Comparison of ENCODE assay signal across 8 cellular contexts in the genomic region with DNA sequence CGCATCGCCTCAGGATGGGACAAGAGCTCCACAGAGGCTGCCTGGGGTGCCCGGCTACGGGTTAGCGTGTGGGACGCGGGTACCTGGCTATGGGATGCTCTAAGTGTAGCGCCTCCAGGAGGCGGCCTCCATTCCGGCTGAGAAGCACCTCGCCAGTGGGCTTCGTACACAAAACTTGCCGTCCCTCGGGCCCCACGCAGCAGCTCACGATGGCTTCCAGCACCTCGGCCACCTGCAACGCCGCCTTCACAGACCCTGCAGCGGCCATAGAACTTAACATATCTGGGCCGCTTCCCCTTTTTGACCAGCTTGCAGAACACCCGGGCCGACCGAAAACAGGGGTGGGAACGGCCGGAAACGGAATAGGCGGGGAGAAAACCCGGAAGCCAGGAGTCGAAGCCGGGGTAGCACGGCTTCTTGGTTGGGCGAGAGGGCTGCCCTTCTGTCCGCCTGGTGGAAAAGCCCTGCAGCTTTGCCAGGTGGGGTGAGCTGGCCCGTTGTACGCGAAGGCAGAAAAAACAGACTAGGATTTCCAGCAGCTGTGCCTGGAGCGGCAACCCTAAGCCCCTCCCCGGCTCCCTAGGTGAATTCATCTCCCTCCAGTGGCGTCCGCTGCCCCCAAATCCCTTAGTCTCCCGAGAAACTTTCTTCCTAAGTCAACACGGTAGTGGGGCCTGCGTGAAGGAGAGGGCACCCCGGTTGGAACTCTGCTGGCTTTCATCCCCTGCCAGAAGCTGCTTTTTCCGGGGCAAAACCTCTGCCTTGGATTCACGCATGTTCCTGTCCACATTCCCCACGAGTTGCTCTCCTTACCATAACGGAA. TPM values are rescaled to one million over a fixed set of nuclear protein-coding genes. Genes with fewer than 3 reads are reported as not detected.
DNase-seq lines count a peak whose midpoint lies in the region; ATAC-seq and TF ChIP-seq lines count a peak whose summit lies in the region.

A gene (minus strand): TSS at position 337 of the 823 bp plus-strand sequence. CDS start 57 bp downstream, at position 280.

- H4K20me1 ChIP-seq in DND-41 (ENCODE audit: insufficient read depth, low read length) (no peaks in the 10 kb centered on the region), fibroblast of lung (ENCODE audit: control insufficient read depth, extremely low read depth, insufficient read depth, low read length) (no peaks in the 10 kb centered on the region)

- H3K4me3 ChIP-seq in DND-41 (ENCODE audit: low read depth in 1 of 2, low read length in 2 of 2) (peak within 1 kb of the TSS; percentile 95 to 96), Peyer's patch (peak within 1 kb of the TSS; percentile 62 to 94 (median 82)), fibroblast of lung (replicated peaks in 1 of 4; ENCODE audit: control extremely low read depth in 1 of 4, insufficient read depth in 1 of 4, low read depth in 3 of 4, low read length in 4 of 4) (peak within 1 kb of the TSS; percentile 69 to 96 (median 82))

- H2AFZ ChIP-seq in DND-41 (ENCODE audit: low read depth, low read length) (peak within 1 kb of the TSS; percentile 98), fibroblast of lung (ENCODE audit: low read length) (peak within 1 kb of the TSS; percentile 77)

- H3K27me3 Mint-ChIP-seq in activated T-helper 1 cell treated with anti-CD3 and anti-CD28 coated beads, Interleukin-12 subunit alpha, Interleukin-12 subunit beta, Interleukin-2, Interleukin-4 antibody, amounts not matched to agents 30 ng/mL and 10 ng/mL and 1 ng/mL, durations not matched to agents 14 hours and 24 hours and 36 hours (ENCODE audit: insufficient read depth): peaks cover 1% of the 10 kb centered on the region
- H3K27me3 Mint-ChIP-seq in naive thymus-derived CD8-positive, alpha-beta T cell: no peaks in the 10 kb centered on the region

- H3K27me3 ChIP-seq in DND-41 (ENCODE audit: insufficient read depth, low read length, poor library complexity) (no peaks in the 10 kb centered on the region), Peyer's patch (no peaks in the 10 kb centered on the region), fibroblast of lung (ENCODE audit: control insufficient read depth, insufficient read depth, low read length) (no peaks in the 10 kb centered on the region)

- no peaks in the 10 kb centered on the region for H3K9me3 ChIP-seq in DND-41 (ENCODE audit: insufficient read depth, low read length, severe bottlenecking)
- H3K9me3 ChIP-seq in Peyer's patch: no peaks in the 10 kb centered on the region
- no peaks in the 10 kb centered on the region for H3K9me3 ChIP-seq in fibroblast of lung (ENCODE audit: control insufficient read depth, insufficient read depth, low read depth, low read length)

- ATAC-seq in DND-41 (ENCODE audit: insufficient read depth, low read depth): peak; percentile 97
- peak; percentile 97 for ATAC-seq in GM21723 (IDR thresholded peaks at IDR 0.05; ENCODE audit: unreplicated experiment)
- ATAC-seq in naive thymus-derived CD8-positive, alpha-beta T cell: peak; percentile 96 to 98

- intact Hi-C loops in activated T-helper 1 cell treated with anti-CD3 and anti-CD28 coated beads, Interleukin-12 subunit alpha, Interleukin-12 subunit beta, Interleukin-2, Interleukin-4 antibody, amounts not matched to agents 30 ng/mL and 10 ng/mL and 1 ng/mL, durations not matched to agents 14 hours and 24 hours and 36 hours (cut with micrococcal nuclease): loop anchor here (1.0 to 10.0 kb wide), 14 partner anchors 18 to 1016 kb away; a partner anchor contains a TSS

- peaks cover 28% of the 10 kb centered on the region for H3K4me1 ChIP-seq in DND-41 (ENCODE audit: insufficient read depth, low read length)
- peaks cover 0 to 14% (median 0%) of the 10 kb centered on the region in 4 donors for H3K4me1 ChIP-seq in Peyer's patch
- peaks cover 5% of the 10 kb centered on the region for H3K4me1 ChIP-seq in fibroblast of lung (ENCODE audit: control insufficient read depth, extremely low read depth, insufficient read depth, low read length)

- peak within 1 kb of the TSS; percentile 80 for H3K9ac ChIP-seq in DND-41 (ENCODE audit: low read depth, low read length)
- peak within 1 kb of the TSS; percentile 75 for H3K9ac ChIP-seq in fibroblast of lung (ENCODE audit: insufficient read depth, low read length)

- H3K4me2 ChIP-seq in DND-41 (ENCODE audit: insufficient read depth, low read length): peak within 1 kb of the TSS; percentile 86
- H3K4me2 ChIP-seq in fibroblast of lung (ENCODE audit: extremely low read depth, insufficient read depth, low read length): peak within 1 kb of the TSS; percentile 96

- H3K27ac Mint-ChIP-seq in activated T-helper 1 cell treated with anti-CD3 and anti-CD28 coated beads, Interleukin-12 subunit alpha, Interleukin-12 subunit beta, Interleukin-2, Interleukin-4 antibody, amounts not matched to agents 30 ng/mL and 10 ng/mL and 1 ng/mL, durations not matched to agents 14 hours and 24 hours and 36 hours: peak within 1 kb of the TSS; percentile 88
- peak within 1 kb of the TSS; percentile 90 to 96 (median 96) for H3K27ac Mint-ChIP-seq in naive thymus-derived CD8-positive, alpha-beta T cell

- DNase-seq in DND-41: peak; percentile 92
- DNase-seq in KG1 (lab: John Stamatoyannopoulos, UW): peak; percentile 67
- peak; percentile 88 to 96 (median 90) for DNase-seq in Peyer's patch
- peak; percentile 81 for DNase-seq in activated T-helper 1 cell treated with anti-CD3 and anti-CD28 coated beads, Interleukin-12 subunit alpha, Interleukin-12 subunit beta, Interleukin-2, Interleukin-4 antibody, amounts not matched to agents 30 ng/mL and 10 ng/mL and 1 ng/mL, durations not matched to agents 14 hours and 24 hours and 36 hours (ENCODE audit: low spot score)
- peak; percentile 90 to 94 for DNase-seq in fibroblast of lung (ENCODE audit: low read depth in 2 of 2)
- peak; percentile 67 to 89 (median 84) for DNase-seq in naive thymus-derived CD8-positive, alpha-beta T cell
- peak; percentile 68 to 85 (median 78) for DNase-seq in stimulated activated naive CD4-positive, alpha-beta T cell (lab: John Stamatoyannopoulos, UW)

- H3K4me3 Mint-ChIP-seq in activated T-helper 1 cell treated with anti-CD3 and anti-CD28 coated beads, Interleukin-12 subunit alpha, Interleukin-12 subunit beta, Interleukin-2, Interleukin-4 antibody, amounts not matched to agents 30 ng/mL and 10 ng/mL and 1 ng/mL, durations not matched to agents 14 hours and 24 hours and 36 hours: peak within 1 kb of the TSS; percentile 95
- peak within 1 kb of the TSS; percentile 93 to 97 (median 95) for H3K4me3 Mint-ChIP-seq in naive thymus-derived CD8-positive, alpha-beta T cell

- H3K79me2 ChIP-seq in DND-41 (ENCODE audit: insufficient read depth, low read length) (peaks cover 17% of the 10 kb centered on the region), fibroblast of lung (ENCODE audit: control insufficient read depth, insufficient read depth, low read length) (peaks cover 13% of the 10 kb centered on the region)

- POLR2A ChIA-PET in naive thymus-derived CD8-positive, alpha-beta T cell (lab: Charles Lee): interaction anchor here (0.7 to 1.8 kb wide), 9 partner anchors 9 to 837 kb away, joined by 3 to 6 read pairs (median 4); a partner anchor contains a TSS

- H3K9me3 Mint-ChIP-seq in activated T-helper 1 cell treated with anti-CD3 and anti-CD28 coated beads, Interleukin-12 subunit alpha, Interleukin-12 subunit beta, Interleukin-2, Interleukin-4 antibody, amounts not matched to agents 30 ng/mL and 10 ng/mL and 1 ng/mL, durations not matched to agents 14 hours and 24 hours and 36 hours: no peaks in the 10 kb centered on the region
- H3K9me3 Mint-ChIP-seq in naive thymus-derived CD8-positive, alpha-beta T cell: no peaks in the 10 kb centered on the region

- TF ChIP-seq CTCF in DND-41 (IDR thresholded peaks at IDR 0.05; ENCODE audit: borderline replicate concordance, extremely low read depth, low read length, poor library complexity, severe bottlenecking) (peak; percentile 67), Peyer's patch (IDR thresholded peaks at IDR 0.05) (peak in 4 of 6 experiments; percentile 21 to 43 (median 40)), fibroblast of lung (conservative IDR thresholded peaks at IDR 0.05 in 1 of 2, IDR thresholded peaks at IDR 0.05 in 1 of 2; ENCODE audit: low read depth in 1 of 2, low read length in 2 of 2) (peak; percentile 54)

- peak in 1 of 2 donors; percentile 46 for TF ChIP-seq POLR2A in Peyer's patch (IDR thresholded peaks at IDR 0.05)

- peaks cover 29% of the 10 kb centered on the region for H3K4me1 Mint-ChIP-seq in activated T-helper 1 cell treated with anti-CD3 and anti-CD28 coated beads, Interleukin-12 subunit alpha, Interleukin-12 subunit beta, Interleukin-2, Interleukin-4 antibody, amounts not matched to agents 30 ng/mL and 10 ng/mL and 1 ng/mL, durations not matched to agents 14 hours and 24 hours and 36 hours (ENCODE audit: low read depth)
- peaks cover 8 to 44% (median 29%) of the 10 kb centered on the region in 4 donors for H3K4me1 Mint-ChIP-seq in naive thymus-derived CD8-positive, alpha-beta T cell

- H3K36me3 ChIP-seq in DND-41 (ENCODE audit: insufficient read depth, low read length) (no peaks in the 10 kb centered on the region; the same call in 1 of the 2 replicates), Peyer's patch (no peaks in the 10 kb centered on the region), fibroblast of lung (ENCODE audit: control insufficient read depth, insufficient read depth, low read length) (no peaks in the 10 kb centered on the region)

- peak within 1 kb of the TSS; percentile 91 for H3K27ac ChIP-seq in DND-41 (ENCODE audit: low read length)
- peak within 1 kb of the TSS; percentile 81 to 89 (median 84) for H3K27ac ChIP-seq in Peyer's patch
- peak within 1 kb of the TSS; percentile 69 for H3K27ac ChIP-seq in fibroblast of lung (ENCODE audit: insufficient read depth, low read length)

- peaks cover 3% of the 10 kb centered on the region for H3K36me3 Mint-ChIP-seq in activated T-helper 1 cell treated with anti-CD3 and anti-CD28 coated beads, Interleukin-12 subunit alpha, Interleukin-12 subunit beta, Interleukin-2, Interleukin-4 antibody, amounts not matched to agents 30 ng/mL and 10 ng/mL and 1 ng/mL, durations not matched to agents 14 hours and 24 hours and 36 hours (ENCODE audit: low read depth)
- H3K36me3 Mint-ChIP-seq in naive thymus-derived CD8-positive, alpha-beta T cell: peaks cover 0 to 2% (median 0%) of the 10 kb centered on the region in 3 donors

RNA-seq across cellular contexts. Expression of the gene that starts here (rescaled TPM):
- 1 to 10 TPM; 2.5 to 5.2 (median 3.1) TPM for total RNA-seq in Peyer's patch
- total RNA-seq in activated T-helper 1 cell treated with anti-CD3 and anti-CD28 coated beads, Interleukin-12 subunit alpha, Interleukin-12 subunit beta, Interleukin-2, Interleukin-4 antibody, amounts not matched to agents 30 ng/mL and 10 ng/mL and 1 ng/mL, durations not matched to agents 14 hours and 24 hours and 36 hours: 3.7 and 4.1 TPM in 2 replicates
- 21.1 and 31.0 TPM in 2 replicates for total RNA-seq in fibroblast of lung
- 14.2 and 19.0 TPM in 2 replicates for polyA plus RNA-seq in fibroblast of lung
- 7.2 and 9.8 TPM in 2 replicates for polyA plus RNA-seq in fibroblast of lung (2012)
- 0.98 and 1.8 TPM in 2 replicates for polyA minus RNA-seq in fibroblast of lung (ENCODE audit: low replicate concordance)
- total RNA-seq in naive thymus-derived CD8-positive, alpha-beta T cell: 1 to 10 TPM; 8.8 to 9.2 TPM
- polyA plus RNA-seq in naive thymus-derived CD8-positive, alpha-beta T cell: 1 to 10 TPM in 2 of 3 donors, under 1 TPM in 1; 0.97 to 2.8 (median 2.1) TPM

Comparison
In these comparisons a context has a peak if more than half of its experiments do, and no peak if none do; other contexts are left out.
1. Peak in every context shown above with its lines: DNase-seq, ATAC-seq, H3K4me3 ChIP-seq and H3K27ac ChIP-seq.